In the genomic region with DNA sequence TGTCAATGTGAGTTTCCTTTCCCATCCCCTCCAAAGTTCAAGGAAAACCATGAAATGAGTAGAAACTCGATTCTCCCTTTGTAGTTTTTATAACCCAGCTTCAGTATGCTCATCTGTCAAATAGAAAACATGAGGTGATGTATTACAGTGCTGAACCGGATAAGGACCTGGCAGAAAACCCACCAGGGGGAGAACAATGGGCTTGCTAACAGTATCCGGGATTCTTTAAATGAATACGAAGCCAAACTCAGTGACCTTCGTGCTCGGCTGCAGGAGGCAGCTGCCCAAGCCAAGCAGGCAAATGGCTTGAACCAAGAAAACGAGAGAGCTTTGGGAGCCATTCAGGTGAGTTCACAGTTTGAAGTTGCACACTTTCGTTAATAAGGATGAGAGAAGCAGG, we compare ENCODE assay signal across 1 cellular context.
TF ChIP-seq lines count a peak whose summit lies in the region.

No MANE protein-coding gene starts in this region.

TF ChIP-seq in GM23338, 12 proteins besides CTCF, POLR2A, EP300 and RAD21 (continued from another document):
- TF ChIP-seq ZNF462 (CRISPR knock-in tag; IDR thresholded peaks at IDR 0.05): no peak
- TF ChIP-seq STAT1 (IDR thresholded peaks at IDR 0.05; ENCODE audit: unreplicated experiment): no peak
- no peak for TF ChIP-seq ZNF331 (CRISPR knock-in tag; IDR thresholded peaks at IDR 0.05; ENCODE audit: low read depth)
- no peak for TF ChIP-seq NANOG (IDR thresholded peaks at IDR 0.05; ENCODE audit: borderline replicate concordance)
